ENCODE assay signal across 19 cellular contexts in genomic region chr10:48750019-48750418, GRCh38.
DNase-seq lines count a peak whose midpoint lies in the region; ATAC-seq and TF ChIP-seq lines count a peak whose summit lies in the region.
"Had no signal": no experiment of that assay in that cellular context is flagged by ENCODE, and none has a peak within 500 bp of the region (broad histone marks: within the 10 kb centered on the region; RNA-seq: fewer than 3 reads in every experiment).

No MANE protein-coding gene starts in this region.

- no peaks in the 10 kb centered on the region for H3K36me3 Mint-ChIP-seq in activated CD8-positive, alpha-beta T cell treated with anti-CD3 and anti-CD28 coated beads, Interleukin-2, amount 10 ng/mL, durations not matched to agents 7 days and 5 days (ENCODE audit: low read depth)
- H3K36me3 Mint-ChIP-seq in activated CD8-positive, alpha-beta T cell treated with anti-CD3 and anti-CD28 coated beads for 36 hours (ENCODE audit: low read depth): no peaks in the 10 kb centered on the region
- H3K36me3 Mint-ChIP-seq in stimulated activated naive B cell treated with anti-CD40 and anti-IgM and Interleukin-4, amounts not matched to agents 10 μg/mL and 1 μg/mL and 100 μg/mL, for 72 hours: peaks cover 59 to 82% of the 10 kb centered on the region in 2 donors
- H3K36me3 Mint-ChIP-seq: CD4-positive, alpha-beta memory T cell had no signal

- H3K4me3 Mint-ChIP-seq in activated CD8-positive, alpha-beta T cell treated with anti-CD3 and anti-CD28 coated beads, Interleukin-2, amount 10 ng/mL, durations not matched to agents 7 days and 5 days: no peak overlapping the region
- H3K4me3 Mint-ChIP-seq in activated CD8-positive, alpha-beta T cell treated with anti-CD3 and anti-CD28 coated beads for 36 hours: no peak overlapping the region
- H3K4me3 Mint-ChIP-seq in stimulated activated naive B cell treated with anti-CD40 and anti-IgM and Interleukin-4, amounts not matched to agents 10 μg/mL and 1 μg/mL and 100 μg/mL, for 72 hours: no peak overlapping the region
- H3K4me3 Mint-ChIP-seq: CD14-positive monocyte; CD4-positive, alpha-beta memory T cell; H9 had no signal

- POLR2A ChIA-PET in activated CD8-positive, alpha-beta T cell treated with anti-CD3 and anti-CD28 coated beads, Interleukin-2, amount 10 ng/mL, durations not matched to agents 7 days and 5 days (lab: Charles Lee): no interaction called here
- POLR2A ChIA-PET in activated CD8-positive, alpha-beta T cell treated with anti-CD3 and anti-CD28 coated beads for 36 hours (lab: Charles Lee): no interaction called here

- no peaks in the 10 kb centered on the region for H4K20me1 ChIP-seq in hepatocyte (ENCODE audit: insufficient read depth, poor library complexity, severe bottlenecking)
- H4K20me1 ChIP-seq: BLaER1 had no signal

- peak; percentile 9 for DNase-seq in activated CD8-positive, alpha-beta T cell treated with anti-CD3 and anti-CD28 coated beads, Interleukin-2, amount 10 ng/mL, durations not matched to agents 7 days and 5 days
- DNase-seq in activated CD8-positive, alpha-beta T cell treated with anti-CD3 and anti-CD28 coated beads for 36 hours: no peak
- DNase-seq in left ventricle myocardium inferior (no peak), cardiac septum (ENCODE audit: low spot score) (no peak), right atrium auricular region (ENCODE audit: low spot score) (peak; percentile 47), hepatocyte (ENCODE audit: low spot score) (no peak)
- no peak for DNase-seq in stimulated activated naive B cell treated with anti-CD40 and anti-IgM and Interleukin-4, amounts not matched to agents 10 μg/mL and 1 μg/mL and 100 μg/mL, for 72 hours
- DNase-seq: AML-193; CD4-positive, alpha-beta memory T cell; DMS153; DMS79 treated with DMSO at 0.1 percent for 48 hours; GF-D8; H9 had no signal

- H3K9me3 ChIP-seq in left ventricle myocardium inferior (replicated peaks): peaks cover 19% of the 10 kb centered on the region
- peaks cover 0 to 3% of the 10 kb centered on the region in 2 donors for H3K9me3 ChIP-seq in right atrium auricular region
- H3K9me3 ChIP-seq in hepatocyte (ENCODE audit: low read depth): no peaks in the 10 kb centered on the region
- H3K9me3 ChIP-seq: A549, BLaER1 had no signal

- H3K36me3 ChIP-seq in left ventricle myocardium inferior (no peaks in the 10 kb centered on the region), right atrium auricular region (no peaks in the 10 kb centered on the region), hepatocyte (replicated peaks; ENCODE audit: insufficient read depth, low read depth) (no peaks in the 10 kb centered on the region)

- no peaks in the 10 kb centered on the region for H3K79me2 ChIP-seq in hepatocyte

- no peaks in the 10 kb centered on the region for H3K9me3 Mint-ChIP-seq in activated CD8-positive, alpha-beta T cell treated with anti-CD3 and anti-CD28 coated beads, Interleukin-2, amount 10 ng/mL, durations not matched to agents 7 days and 5 days (ENCODE audit: insufficient read depth)
- H3K9me3 Mint-ChIP-seq in activated CD8-positive, alpha-beta T cell treated with anti-CD3 and anti-CD28 coated beads for 36 hours: peaks cover 2% of the 10 kb centered on the region
- peaks cover 8% of the 10 kb centered on the region in 2 donors for H3K9me3 Mint-ChIP-seq in stimulated activated naive B cell treated with anti-CD40 and anti-IgM and Interleukin-4, amounts not matched to agents 10 μg/mL and 1 μg/mL and 100 μg/mL, for 72 hours
- H3K9me3 Mint-ChIP-seq: H9 had no signal

- H3K27me3 ChIP-seq in left ventricle myocardium inferior (ENCODE audit: low read depth) (no peaks in the 10 kb centered on the region), right atrium auricular region (no peaks in the 10 kb centered on the region), hepatocyte (peaks cover 5% of the 10 kb centered on the region)
- H3K27me3 ChIP-seq: BLaER1 had no signal

- H3K4me3 ChIP-seq in left ventricle myocardium inferior: no peak overlapping the region
- no peak overlapping the region for H3K4me3 ChIP-seq in right atrium auricular region
- H3K4me3 ChIP-seq in hepatocyte: no peak overlapping the region
- H3K4me3 ChIP-seq: A549, BLaER1 had no signal

- no peak overlapping the region for H2AFZ ChIP-seq in hepatocyte

- H3K4me1 ChIP-seq in left ventricle myocardium inferior (peaks cover 22% of the 10 kb centered on the region), right atrium auricular region (no peaks in the 10 kb centered on the region), hepatocyte (ENCODE audit: insufficient read depth) (no peaks in the 10 kb centered on the region)
- H3K4me1 ChIP-seq: A549 had no signal

- H3K27ac ChIP-seq in left ventricle myocardium inferior (replicated peaks): peak overlapping the region; percentile 1
- H3K27ac ChIP-seq in right atrium auricular region: no peak overlapping the region
- no peak overlapping the region for H3K27ac ChIP-seq in hepatocyte
- H3K27ac ChIP-seq: 22Rv1, A549, BLaER1 had no signal

- no peak for ATAC-seq in activated CD8-positive, alpha-beta T cell treated with anti-CD3 and anti-CD28 coated beads, Interleukin-2, amount 10 ng/mL, durations not matched to agents 7 days and 5 days
- ATAC-seq in activated CD8-positive, alpha-beta T cell treated with anti-CD3 and anti-CD28 coated beads for 36 hours: no peak
- ATAC-seq in stimulated activated naive B cell treated with anti-CD40 and anti-IgM and Interleukin-4, amounts not matched to agents 10 μg/mL and 1 μg/mL and 100 μg/mL, for 72 hours (replicated peaks): no peak
- ATAC-seq in HG03135 (IDR thresholded peaks at IDR 0.05; ENCODE audit: unreplicated experiment): no peak
- ATAC-seq: A549, HepG2 had no signal

- TF ChIP-seq CTCF in activated CD8-positive, alpha-beta T cell treated with anti-CD3 and anti-CD28 coated beads for 36 hours (IDR thresholded peaks at IDR 0.05): no peak
- TF ChIP-seq CTCF in left ventricle myocardium inferior (IDR thresholded peaks at IDR 0.05; ENCODE audit: borderline replicate concordance) (no peak), right atrium auricular region (IDR thresholded peaks at IDR 0.05) (no peak), hepatocyte (IDR thresholded peaks at IDR 0.05; ENCODE audit: poor library complexity) (no peak)

- CTCF ChIA-PET in activated CD8-positive, alpha-beta T cell treated with anti-CD3 and anti-CD28 coated beads, Interleukin-2, amount 10 ng/mL, durations not matched to agents 7 days and 5 days (lab: Charles Lee): no interaction called here
- CTCF ChIA-PET in activated CD8-positive, alpha-beta T cell treated with anti-CD3 and anti-CD28 coated beads for 36 hours (lab: Charles Lee): no interaction called here

- no peaks in the 10 kb centered on the region for H3K9me2 ChIP-seq in hepatocyte (replicated peaks; ENCODE audit: insufficient read depth)

- H3K4me2 ChIP-seq in hepatocyte: no peak overlapping the region
- H3K4me2 ChIP-seq: A549, BLaER1 had no signal

- peaks cover 7% of the 10 kb centered on the region for H3K27me3 Mint-ChIP-seq in activated CD8-positive, alpha-beta T cell treated with anti-CD3 and anti-CD28 coated beads, Interleukin-2, amount 10 ng/mL, durations not matched to agents 7 days and 5 days (ENCODE audit: low read depth)
- no peaks in the 10 kb centered on the region for H3K27me3 Mint-ChIP-seq in activated CD8-positive, alpha-beta T cell treated with anti-CD3 and anti-CD28 coated beads for 36 hours
- no peaks in the 10 kb centered on the region for H3K27me3 Mint-ChIP-seq in stimulated activated naive B cell treated with anti-CD40 and anti-IgM and Interleukin-4, amounts not matched to agents 10 μg/mL and 1 μg/mL and 100 μg/mL, for 72 hours

- 88% methylated on average over 1 of the region's 1 CpG for WGBS in hepatocyte (ENCODE audit: low lambda C conversion rate, missing lambda C conversion rate)

- no peaks in the 10 kb centered on the region for H3K4me1 Mint-ChIP-seq in activated CD8-positive, alpha-beta T cell treated with anti-CD3 and anti-CD28 coated beads, Interleukin-2, amount 10 ng/mL, durations not matched to agents 7 days and 5 days (ENCODE audit: low read depth)
- H3K4me1 Mint-ChIP-seq in activated CD8-positive, alpha-beta T cell treated with anti-CD3 and anti-CD28 coated beads for 36 hours (ENCODE audit: low read depth): no peaks in the 10 kb centered on the region
- peaks cover 47 to 92% of the 10 kb centered on the region in 2 donors for H3K4me1 Mint-ChIP-seq in stimulated activated naive B cell treated with anti-CD40 and anti-IgM and Interleukin-4, amounts not matched to agents 10 μg/mL and 1 μg/mL and 100 μg/mL, for 72 hours
- H3K4me1 Mint-ChIP-seq: CD4-positive, alpha-beta memory T cell had no signal

- H3K27ac Mint-ChIP-seq in activated CD8-positive, alpha-beta T cell treated with anti-CD3 and anti-CD28 coated beads, Interleukin-2, amount 10 ng/mL, durations not matched to agents 7 days and 5 days: no peak overlapping the region
- H3K27ac Mint-ChIP-seq in activated CD8-positive, alpha-beta T cell treated with anti-CD3 and anti-CD28 coated beads for 36 hours: no peak overlapping the region
- peak overlapping the region; percentile 94 for H3K27ac Mint-ChIP-seq in stimulated activated naive B cell treated with anti-CD40 and anti-IgM and Interleukin-4, amounts not matched to agents 10 μg/mL and 1 μg/mL and 100 μg/mL, for 72 hours
- H3K27ac Mint-ChIP-seq: CD4-positive, alpha-beta memory T cell had no signal

- intact Hi-C loops in activated CD8-positive, alpha-beta T cell treated with anti-CD3 and anti-CD28 coated beads for 36 hours (cut with micrococcal nuclease): no loop called here
- intact Hi-C loops in left ventricle myocardium inferior (cut with micrococcal nuclease) (no loop called here), cardiac septum (cut with DNase I) (no loop called here)

Comparison
In these comparisons a context has a peak if more than half of its experiments do, and no peak if none do; other contexts are left out.
1. DNase-seq: peak in activated CD8-positive, alpha-beta T cell treated with anti-CD3 and anti-CD28 coated beads, Interleukin-2, amount 10 ng/mL, durations not matched to agents 7 days and 5 days (single experiment) and right atrium auricular region (single experiment); none in activated CD8-positive, alpha-beta T cell treated with anti-CD3 and anti-CD28 coated beads for 36 hours (single experiment), left ventricle myocardium inferior (single experiment), cardiac septum (single experiment), stimulated activated naive B cell treated with anti-CD40 and anti-IgM and Interleukin-4, amounts not matched to agents 10 μg/mL and 1 μg/mL and 100 μg/mL, for 72 hours (single experiment) and hepatocyte (single experiment).